ENCODE assay signal across 2 cellular contexts in genomic region chr1:112960381-112960780, GRCh38.
TF ChIP-seq lines count a peak whose summit lies in the region.

No MANE protein-coding gene starts in this region.

TF ChIP-seq in HepG2, 621 proteins besides CTCF, POLR2A, EP300 and RAD21:
- TF ChIP-seq ZHX1 (CRISPR knock-in tag; IDR thresholded peaks at IDR 0.05; ENCODE audit: low read depth) (no peak), CEBPB (IDR thresholded peaks at IDR 0.05; ENCODE audit: borderline replicate concordance, low read depth, low read length) (0 out of 2 replicates have a peak, but pooled peaks have one; percentile 21), PHF20 (CRISPR knock-in tag; IDR thresholded peaks at IDR 0.05) (no peak), SMAD1 (CRISPR knock-in tag; IDR thresholded peaks at IDR 0.05; ENCODE audit: borderline replicate concordance, low read depth) (no peak)

TF ChIP-seq in SK-N-SH, 30 proteins besides CTCF, POLR2A, EP300 and RAD21:
- TF ChIP-seq FOSL2 (IDR thresholded peaks at IDR 0.05; ENCODE audit: borderline replicate concordance, low read depth) (no peak), TCF12 (IDR thresholded peaks at IDR 0.05) (no peak), YY1 (IDR thresholded peaks at IDR 0.05; ENCODE audit: low read depth) (no peak), ELF1 (IDR thresholded peaks at IDR 0.05) (no peak), TEAD4 (IDR thresholded peaks at IDR 0.05; ENCODE audit: borderline replicate concordance, insufficient read depth) (no peak), GATA2 (CRISPR knock-in tag; IDR thresholded peaks at IDR 0.05) (no peak), RCOR1 (IDR thresholded peaks at IDR 0.05; ENCODE audit: low read length) (no peak), GABPA (IDR thresholded peaks at IDR 0.05; ENCODE audit: low read depth) (no peak), MXI1 (IDR thresholded peaks at IDR 0.05; ENCODE audit: low read depth, low read length) (no peak), CHD2 (IDR thresholded peaks at IDR 0.05; ENCODE audit: low read length, partially characterized antibody) (no peak), EZH2phosphoT487 (IDR thresholded peaks at IDR 0.05; ENCODE audit: borderline replicate concordance, low read depth) (no peak), ZBTB33 (IDR thresholded peaks at IDR 0.05; ENCODE audit: borderline replicate concordance, low read depth) (no peak)
- TF ChIP-seq, protein P1, sequence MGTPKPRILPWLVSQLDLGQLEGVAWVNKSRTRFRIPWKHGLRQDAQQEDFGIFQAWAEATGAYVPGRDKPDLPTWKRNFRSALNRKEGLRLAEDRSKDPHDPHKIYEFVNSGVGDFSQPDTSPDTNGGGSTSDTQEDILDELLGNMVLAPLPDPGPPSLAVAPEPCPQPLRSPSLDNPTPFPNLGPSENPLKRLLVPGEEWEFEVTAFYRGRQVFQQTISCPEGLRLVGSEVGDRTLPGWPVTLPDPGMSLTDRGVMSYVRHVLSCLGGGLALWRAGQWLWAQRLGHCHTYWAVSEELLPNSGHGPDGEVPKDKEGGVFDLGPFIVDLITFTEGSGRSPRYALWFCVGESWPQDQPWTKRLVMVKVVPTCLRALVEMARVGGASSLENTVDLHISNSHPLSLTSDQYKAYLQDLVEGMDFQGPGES (IDR thresholded peaks at IDR 0.05; ENCODE audit: low read depth, low read length) = no peak
- TF ChIP-seq, protein P2, sequence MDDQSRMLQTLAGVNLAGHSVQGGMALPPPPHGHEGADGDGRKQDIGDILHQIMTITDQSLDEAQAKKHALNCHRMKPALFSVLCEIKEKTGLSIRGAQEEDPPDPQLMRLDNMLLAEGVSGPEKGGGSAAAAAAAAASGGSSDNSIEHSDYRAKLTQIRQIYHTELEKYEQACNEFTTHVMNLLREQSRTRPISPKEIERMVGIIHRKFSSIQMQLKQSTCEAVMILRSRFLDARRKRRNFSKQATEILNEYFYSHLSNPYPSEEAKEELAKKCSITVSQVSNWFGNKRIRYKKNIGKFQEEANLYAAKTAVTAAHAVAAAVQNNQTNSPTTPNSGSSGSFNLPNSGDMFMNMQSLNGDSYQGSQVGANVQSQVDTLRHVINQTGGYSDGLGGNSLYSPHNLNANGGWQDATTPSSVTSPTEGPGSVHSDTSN (IDR thresholded peaks at IDR 0.05) = no peak
- TF ChIP-seq, protein P3, sequence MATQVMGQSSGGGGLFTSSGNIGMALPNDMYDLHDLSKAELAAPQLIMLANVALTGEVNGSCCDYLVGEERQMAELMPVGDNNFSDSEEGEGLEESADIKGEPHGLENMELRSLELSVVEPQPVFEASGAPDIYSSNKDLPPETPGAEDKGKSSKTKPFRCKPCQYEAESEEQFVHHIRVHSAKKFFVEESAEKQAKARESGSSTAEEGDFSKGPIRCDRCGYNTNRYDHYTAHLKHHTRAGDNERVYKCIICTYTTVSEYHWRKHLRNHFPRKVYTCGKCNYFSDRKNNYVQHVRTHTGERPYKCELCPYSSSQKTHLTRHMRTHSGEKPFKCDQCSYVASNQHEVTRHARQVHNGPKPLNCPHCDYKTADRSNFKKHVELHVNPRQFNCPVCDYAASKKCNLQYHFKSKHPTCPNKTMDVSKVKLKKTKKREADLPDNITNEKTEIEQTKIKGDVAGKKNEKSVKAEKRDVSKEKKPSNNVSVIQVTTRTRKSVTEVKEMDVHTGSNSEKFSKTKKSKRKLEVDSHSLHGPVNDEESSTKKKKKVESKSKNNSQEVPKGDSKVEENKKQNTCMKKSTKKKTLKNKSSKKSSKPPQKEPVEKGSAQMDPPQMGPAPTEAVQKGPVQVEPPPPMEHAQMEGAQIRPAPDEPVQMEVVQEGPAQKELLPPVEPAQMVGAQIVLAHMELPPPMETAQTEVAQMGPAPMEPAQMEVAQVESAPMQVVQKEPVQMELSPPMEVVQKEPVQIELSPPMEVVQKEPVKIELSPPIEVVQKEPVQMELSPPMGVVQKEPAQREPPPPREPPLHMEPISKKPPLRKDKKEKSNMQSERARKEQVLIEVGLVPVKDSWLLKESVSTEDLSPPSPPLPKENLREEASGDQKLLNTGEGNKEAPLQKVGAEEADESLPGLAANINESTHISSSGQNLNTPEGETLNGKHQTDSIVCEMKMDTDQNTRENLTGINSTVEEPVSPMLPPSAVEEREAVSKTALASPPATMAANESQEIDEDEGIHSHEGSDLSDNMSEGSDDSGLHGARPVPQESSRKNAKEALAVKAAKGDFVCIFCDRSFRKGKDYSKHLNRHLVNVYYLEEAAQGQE (IDR thresholded peaks at IDR 0.05; ENCODE audit: low read depth, low read length) = no peak
- TF ChIP-seq, protein P4, sequence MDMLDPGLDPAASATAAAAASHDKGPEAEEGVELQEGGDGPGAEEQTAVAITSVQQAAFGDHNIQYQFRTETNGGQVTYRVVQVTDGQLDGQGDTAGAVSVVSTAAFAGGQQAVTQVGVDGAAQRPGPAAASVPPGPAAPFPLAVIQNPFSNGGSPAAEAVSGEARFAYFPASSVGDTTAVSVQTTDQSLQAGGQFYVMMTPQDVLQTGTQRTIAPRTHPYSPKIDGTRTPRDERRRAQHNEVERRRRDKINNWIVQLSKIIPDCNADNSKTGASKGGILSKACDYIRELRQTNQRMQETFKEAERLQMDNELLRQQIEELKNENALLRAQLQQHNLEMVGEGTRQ (IDR thresholded peaks at IDR 0.05; ENCODE audit: borderline replicate concordance, low read depth, low read length) = no peak
